Comparison of ENCODE assay signal across 15 cellular contexts in genomic region chr11:31655483-31655882, GRCh38.
DNase-seq lines count a peak whose midpoint lies in the region; ATAC-seq, FAIRE-seq and TF ChIP-seq lines count a peak whose summit lies in the region.
"Had no signal": no experiment of that assay in that cellular context is flagged by ENCODE, and none has a peak within 500 bp of the region (broad histone marks: within the 10 kb centered on the region; RNA-seq: fewer than 3 reads in every experiment).

No MANE protein-coding gene starts in this region.

- no peak for TF ChIP-seq CTCF in epithelial cell of esophagus (IDR thresholded peaks at IDR 0.05; ENCODE audit: insufficient read depth, low read depth, low read length, missing control alignments)

- intact Hi-C loops in posterior vena cava (cut with DNase I) = no loop called here

- H3K4me3 ChIP-seq in epithelial cell of esophagus (ENCODE audit: low read length) = no peak overlapping the region
- H3K4me3 ChIP-seq: ascending aorta, left ventricle myocardium inferior had no signal

- no peak for FAIRE-seq in GM19239 (lab: Jason Lieb, UNC)

- no peak for ATAC-seq in GM21576 (IDR thresholded peaks at IDR 0.05; ENCODE audit: unreplicated experiment)

- DNase-seq in GM03348 (ENCODE audit: low spot score) = peak; percentile 32
- peak; percentile 45 for DNase-seq in NOMO-1 treated with DMSO at 0.1 percent for 48 hours (lab: John Stamatoyannopoulos, UW; ENCODE audit: unreplicated experiment)
- peak; percentile 85 for DNase-seq in epithelial cell of esophagus (ENCODE audit: low read depth)
- DNase-seq in renal cortical epithelial cell (ENCODE audit: low read depth) = peak; percentile 99
- no peak for DNase-seq in Ammon's horn (ENCODE audit: low spot score)
- no peak for DNase-seq in GM19239 (ENCODE audit: insufficient read length, low spot score)
- no peak for DNase-seq in posterior vena cava (ENCODE audit: low spot score)
- DNase-seq: H9; KG1; left ventricle myocardium inferior; NCI-H2107; OCI-M1; stimulated activated naive CD4-positive, alpha-beta T cell treated with Interleukin-2 at 50 U/mL for 16 hours had no signal

Comparison
In these comparisons a context has a peak if more than half of its experiments do, and no peak if none do; other contexts are left out.
1. DNase-seq: peak in GM03348 (single experiment), NOMO-1 treated with DMSO at 0.1 percent for 48 hours (single experiment), epithelial cell of esophagus (single experiment) and renal cortical epithelial cell (single experiment); none in Ammon's horn (single experiment), GM19239 (single experiment) and posterior vena cava (single experiment).